10 cellular contexts compared by ENCODE assay signal in the genomic region with DNA sequence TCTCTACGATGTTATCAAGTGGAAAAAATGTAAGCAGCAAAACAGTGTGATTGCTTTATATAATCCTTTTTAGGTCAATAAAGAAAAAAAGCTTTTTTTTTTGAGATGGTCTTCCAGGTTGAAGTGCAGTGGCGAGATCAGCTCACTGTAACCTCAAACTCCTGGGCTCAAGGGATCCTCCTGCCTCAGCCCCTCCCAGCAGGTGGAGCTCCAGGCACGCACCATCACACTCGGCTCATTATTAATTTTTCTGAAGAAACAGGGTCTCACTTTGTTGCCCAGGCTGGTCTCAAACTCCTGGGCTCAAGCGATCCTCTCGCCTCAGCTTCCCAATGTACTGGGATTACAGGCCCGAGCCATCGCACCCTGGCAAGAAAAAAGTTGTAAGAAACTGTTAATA. TPM values are rescaled to one million over a fixed set of nuclear protein-coding genes. Genes with fewer than 3 reads are reported as not detected.
A peak's percentile ranks its signal among the peaks of the same experiment; 100 is the strongest.
DNase-seq lines count a peak whose midpoint lies in the region; ATAC-seq, FAIRE-seq and TF ChIP-seq lines count a peak whose summit lies in the region.
"Had no signal": no experiment of that assay in that cellular context is flagged by ENCODE, and none has a peak within 500 bp of the region (broad histone marks: within the 10 kb centered on the region; RNA-seq: fewer than 3 reads in every experiment).

No MANE protein-coding gene starts in this region.

- ATAC-seq in CD8-positive, alpha-beta T cell, result peak; percentile 51
- peak; percentile 83 for ATAC-seq in HCT116
- ATAC-seq in HepG2, result peak; percentile 65

- no peak for TF ChIP-seq POLR2A in HCT116 (IDR thresholded peaks at IDR 0.05; ENCODE audit: borderline replicate concordance, extremely low read depth, insufficient read depth, insufficient read length)
- no peak for TF ChIP-seq POLR2A in HepG2 (IDR thresholded peaks at IDR 0.05; ENCODE audit: insufficient read depth in 1 of 2, low read depth in 2 of 2, low read length in 2 of 2)

- H3K4me3 ChIP-seq in CD8-positive, alpha-beta T cell (ENCODE audit: low read depth, low read length), result no peak overlapping the region
- H3K4me3 ChIP-seq in HCT116 (replicated peaks in 1 of 2; ENCODE audit: low read depth in 1 of 2, low read length in 2 of 2), result no peak overlapping the region
- no peak overlapping the region for H3K4me3 ChIP-seq in HepG2 (replicated peaks in 1 of 3; ENCODE audit: insufficient read depth in 1 of 3, low read depth in 2 of 3, low read length in 3 of 3)
- H3K4me3 ChIP-seq: pancreas had no signal

- 90% methylated on average over 8 of the region's 8 CpGs for WGBS in HepG2 (ENCODE audit: low lambda C conversion rate)

- H3K9me3 Mint-ChIP-seq in CD8-positive, alpha-beta T cell, result no peaks in the 10 kb centered on the region

- H3K4me1 ChIP-seq in CD8-positive, alpha-beta T cell (ENCODE audit: insufficient read depth, low read length), result no peaks in the 10 kb centered on the region
- H3K4me1 ChIP-seq in HCT116 (ENCODE audit: control insufficient read depth in 1 of 2, insufficient read depth in 2 of 2, low read length in 2 of 2), result no peaks in the 10 kb centered on the region
- H3K4me1 ChIP-seq in HepG2 (ENCODE audit: insufficient read depth, low read length), result peaks cover 23% of the 10 kb centered on the region
- H3K4me1 ChIP-seq: pancreas had no signal

- H3K4me3 Mint-ChIP-seq in CD8-positive, alpha-beta T cell, result no peak overlapping the region

- CTCF ChIA-PET in CD8-positive, alpha-beta T cell (lab: Charles Lee), result interaction anchor here (0.7 to 2.6 kb wide), 7 partner anchors 21 to 1069 kb away, joined by 3 to 21 read pairs (median 3); a partner anchor contains a TSS
- CTCF ChIA-PET in HCT116 (lab: Charles Lee), result interaction anchor here (0.7 to 1.4 kb wide), 5 partner anchors 17 to 233 kb away, joined by 3 to 10 read pairs (median 4); no protein-coding TSS in a partner anchor
- CTCF ChIA-PET in HepG2 (lab: Yijun Ruan, JAX; ENCODE audit: low intra/inter-chr PET ratio, low total read pairs), result interaction anchor here (1.1 to 2.7 kb wide), 2 partner anchors 33 to 35 kb away, joined by 3 to 24 read pairs; no protein-coding TSS in a partner anchor

- peak; percentile 49; the same call in 1 of the 2 replicates for TF ChIP-seq RAD21 in HCT116 (IDR thresholded peaks at IDR 0.05; ENCODE audit: low read depth)
- no peak; the same call in 1 of the 2 replicates for TF ChIP-seq RAD21 in HepG2 (CRISPR knock-in tag; IDR thresholded peaks at IDR 0.05)

- BruUV-seq in HCT116 (replicated peaks; lab: Mats Ljungman, UMichigan) (no TSS peak), HepG2 (replicated peaks; lab: Mats Ljungman, UMichigan) (no TSS peak)

- H3K27me3 Mint-ChIP-seq in CD8-positive, alpha-beta T cell (ENCODE audit: low read depth), result no peaks in the 10 kb centered on the region

- H3K4me2 ChIP-seq in HCT116 (ENCODE audit: low read length), result no peak overlapping the region
- no peak overlapping the region for H3K4me2 ChIP-seq in HepG2 (ENCODE audit: low read depth, low read length)

- H4K20me1 ChIP-seq in HCT116 (ENCODE audit: insufficient read depth) (peaks cover 7% of the 10 kb centered on the region; the same call in 1 of the 2 replicates), HepG2 (ENCODE audit: insufficient read depth, low read length) (peaks cover 12% of the 10 kb centered on the region; the same call in 1 of the 2 replicates)

- H3K9me2 ChIP-seq in HCT116 (ENCODE audit: insufficient read depth), result no peaks in the 10 kb centered on the region

- TF ChIP-seq EP300 in HepG2 (IDR thresholded peaks at IDR 0.05; ENCODE audit: low read depth in 2 of 2, low read length in 2 of 2) (no peak), HepG2 (CRISPR knock-in tag; IDR thresholded peaks at IDR 0.05; ENCODE audit: borderline replicate concordance) (no peak)

- intact Hi-C loops in CD8-positive, alpha-beta T cell (cut with DNase I, micrococcal nuclease), result loop anchor here (1.0 kb wide), 2 partner anchors 17 to 33 kb away; a partner anchor contains a TSS
- intact Hi-C loops in HCT116 (cut with micrococcal nuclease), result loop anchor here (2.0 kb wide), 1 partner anchor 33 kb away; no protein-coding TSS in a partner anchor
- intact Hi-C loops in HepG2 (cut with micrococcal nuclease; ENCODE audit: unreplicated experiment), result loop anchor here (1.0 to 2.0 kb wide), 2 partner anchors 15 to 33 kb away; no protein-coding TSS in a partner anchor

- DNase-seq in CD8-positive, alpha-beta T cell, result peak in 4 of 7 experiments; percentile 3 to 34 (median 28)
- DNase-seq in HCT116 (ENCODE audit: low read depth, low spot score) (no peak), activated T-cell treated with anti-CD3 and anti-CD28 coated beads for 4 hours (peak; percentile 21), HepG2 (ENCODE audit: low spot score) (no peak), 8988T (no peak), cortex of kidney (lab: John Stamatoyannopoulos, UW) (no peak), C1 segment of cervical spinal cord (lab: John Stamatoyannopoulos, UW) (no peak), COLO668 (lab: John Stamatoyannopoulos, UW; ENCODE audit: unreplicated experiment) (no peak)
- DNase-seq: NCI-H510A treated with DMSO at 0.1 percent for 48 hours, pancreas had no signal

- POLR2A ChIA-PET in CD8-positive, alpha-beta T cell (lab: Charles Lee), result interaction anchor here (0.6 to 1.3 kb wide), 2 partner anchors 319 to 456 kb away, joined by 3 read pairs; no protein-coding TSS in a partner anchor
- POLR2A ChIA-PET in HCT116 (lab: Charles Lee) (no interaction called here), HepG2 (lab: Yijun Ruan, JAX) (interaction anchor here (0.9 kb wide), 1 partner anchor 28 kb away, joined by 4 read pairs; no protein-coding TSS in a partner anchor)

- in situ Hi-C loops in HepG2 (cut with HindIII; ENCODE audit: extremely low pct_ligation_motif_present, low pct_unique_long_range_greater_than_20kb), result no loop called here

- no peaks in the 10 kb centered on the region for H3K27me3 ChIP-seq in CD8-positive, alpha-beta T cell (ENCODE audit: insufficient read depth, low read length)
- H3K27me3 ChIP-seq in HCT116 (ENCODE audit: insufficient read depth, low read length) (no peaks in the 10 kb centered on the region), HepG2 (ENCODE audit: control insufficient read depth in 1 of 2, insufficient read depth in 2 of 2, low read length in 2 of 2) (no peaks in the 10 kb centered on the region; a peak in 1 of 5 replicates)
- H3K27me3 ChIP-seq: pancreas had no signal

- H3K36me3 ChIP-seq in CD8-positive, alpha-beta T cell (ENCODE audit: insufficient read depth, low read length), result peaks cover 30% of the 10 kb centered on the region
- peaks cover 27 to 45% of the 10 kb centered on the region in 2 experiments for H3K36me3 ChIP-seq in HCT116 (ENCODE audit: control insufficient read depth in 1 of 2, insufficient read depth in 2 of 2, low read length in 2 of 2)
- peaks cover 10 to 44% of the 10 kb centered on the region in 2 experiments for H3K36me3 ChIP-seq in HepG2 (replicated peaks in 1 of 2; ENCODE audit: control insufficient read depth in 1 of 2, insufficient read depth in 2 of 2, low read length in 2 of 2)

- no peak for FAIRE-seq in HepG2 (lab: Jason Lieb, UNC)
- FAIRE-seq: pancreas had no signal

- peaks cover 51% of the 10 kb centered on the region for H3K36me3 Mint-ChIP-seq in CD8-positive, alpha-beta T cell

- RAD21 ChIA-PET in HCT116 (lab: Charles Lee; ENCODE audit: low non-redundant PET in 1 of 2, low total read pairs in 2 of 2, uncharacterized antibody in 2 of 2, unreplicated experiment in 2 of 2), result interaction anchor here in 1 of 2 experiments (0.6 to 0.9 kb wide), 3 partner anchors 15 to 232 kb away, joined by 3 read pairs; no protein-coding TSS in a partner anchor

- H2AFZ ChIP-seq in HCT116 (ENCODE audit: low read depth, low read length, poor library complexity, severe bottlenecking), result no peak overlapping the region
- no peak overlapping the region for H2AFZ ChIP-seq in HepG2 (ENCODE audit: low read length)

- no peak overlapping the region for H3K27ac ChIP-seq in CD8-positive, alpha-beta T cell (ENCODE audit: low read depth, low read length)
- H3K27ac ChIP-seq in HCT116 (ENCODE audit: low read depth, low read length) (no peak overlapping the region), HepG2 (ENCODE audit: extremely low read length, insufficient read depth, low read length) (no peak overlapping the region)
- H3K27ac ChIP-seq: pancreas had no signal

- peak; percentile 40 for TF ChIP-seq CTCF in CD8-positive, alpha-beta T cell (IDR thresholded peaks at IDR 0.05)
- TF ChIP-seq CTCF in HCT116 (IDR thresholded peaks at IDR 0.05 in 2 of 3, conservative IDR thresholded peaks at IDR 0.05 in 1 of 3; ENCODE audit: borderline replicate concordance in 1 of 3, insufficient read depth in 1 of 3, low read depth in 2 of 3, low read length in 2 of 3) (peak in 2 of 3 experiments; percentile 35 to 42; a peak in 4 of 6 replicates), HepG2 (CRISPR knock-in tag; IDR thresholded peaks at IDR 0.05) (peak; percentile 69)

- no peaks in the 10 kb centered on the region for H3K9me3 ChIP-seq in CD8-positive, alpha-beta T cell (ENCODE audit: low read length)
- no peaks in the 10 kb centered on the region for H3K9me3 ChIP-seq in HCT116 (ENCODE audit: control insufficient read depth in 1 of 2, insufficient read depth in 1 of 2, low read depth in 1 of 2, low read length in 2 of 2)
- no peaks in the 10 kb centered on the region for H3K9me3 ChIP-seq in HepG2 (ENCODE audit: low read length)
- H3K9me3 ChIP-seq: pancreas had no signal

- H3K4me1 Mint-ChIP-seq in CD8-positive, alpha-beta T cell (ENCODE audit: low read depth), result peaks cover 17% of the 10 kb centered on the region

- H3K27ac Mint-ChIP-seq in CD8-positive, alpha-beta T cell, result peak overlapping the region; percentile 32

- no peak overlapping the region for H3K9ac ChIP-seq in HCT116 (ENCODE audit: low read length)
- H3K9ac ChIP-seq in HepG2 (ENCODE audit: insufficient read depth, low read depth, low read length), result no peak overlapping the region

- peaks cover 55% of the 10 kb centered on the region for H3K79me2 ChIP-seq in HCT116 (ENCODE audit: insufficient read depth, low read length)
- peaks cover 27% of the 10 kb centered on the region for H3K79me2 ChIP-seq in HepG2 (ENCODE audit: insufficient read depth, low read length)

RNA-seq across cellular contexts. Expression of a gene that starts 17.3 kb away (rescaled TPM):
- total RNA-seq in CD8-positive, alpha-beta T cell, result 10 to 100 TPM; 51.3 to 55.6 TPM
- 25.1 TPM for total RNA-seq in HCT116 (2021; ENCODE audit: unreplicated experiment)
- polyA plus RNA-seq in HCT116 (2012), result 8.0 and 8.8 TPM in 2 replicates
- 22.9 and 28.8 TPM in 2 replicates for total RNA-seq in HepG2 (2016; rRNA removed; fragmentation: Illumina TruSeq; extraction: Trizol)
- total RNA-seq in HepG2 (2016; cell fraction: cytosol; rRNA removed; fragmentation: Illumina TruSeq; extraction: Trizol; ENCODE audit: low read depth), result 4.0 and 5.2 TPM in 2 replicates
- total RNA-seq in HepG2 (2016; cell fraction: insoluble cytoplasmic fraction; rRNA removed; fragmentation: Illumina TruSeq; extraction: Trizol), result 22.6 and 28.8 TPM in 2 replicates
- 13.4 and 14.6 TPM in 2 replicates for total RNA-seq in HepG2 (2016; cell fraction: membrane; rRNA removed; fragmentation: Illumina TruSeq; extraction: Trizol)
- 13.2 and 15.2 TPM in 2 replicates for total RNA-seq in HepG2 (2016; cell fraction: nucleus; rRNA removed; fragmentation: Illumina TruSeq; extraction: Trizol)
- polyA plus RNA-seq in HepG2 (2011; rRNA removed), result 3.4 and 3.7 TPM in 2 replicates
- polyA plus RNA-seq in HepG2 (2011; cell fraction: cytosol; rRNA removed), result 2.5 and 3.1 TPM in 2 replicates
- 3.2 and 4.2 TPM in 2 replicates for polyA plus RNA-seq in HepG2 (2011; cell fraction: nucleus; rRNA removed)
- polyA plus RNA-seq in HepG2 (2012), result 7.6 TPM in 2 replicates
- 1.6 and 2.0 TPM in 2 replicates for polyA plus RNA-seq in HepG2 (2016; cell fraction: cytosol; fragmentation: Illumina TruSeq; extraction: Trizol; ENCODE audit: low read depth)
- 14.1 and 14.6 TPM in 2 replicates for polyA plus RNA-seq in HepG2 (2016; cell fraction: insoluble cytoplasmic fraction; fragmentation: Illumina TruSeq; extraction: Trizol; ENCODE audit: low read depth)
- 3.8 and 3.9 TPM in 2 replicates for polyA plus RNA-seq in HepG2 (2016; cell fraction: membrane; fragmentation: Illumina TruSeq; extraction: Trizol; ENCODE audit: low read depth)
- 15.7 and 16.0 TPM in 2 replicates for polyA plus RNA-seq in HepG2 (2016; cell fraction: nucleus; fragmentation: Illumina TruSeq; extraction: Trizol; ENCODE audit: insufficient read depth, low read depth)
- 15.5 and 55.3 TPM in 2 replicates for polyA minus RNA-seq in HepG2 (2011; rRNA and poly(A)+ RNA removed; ENCODE audit: low replicate concordance)
- 12.5 and 16.7 TPM in 2 replicates for polyA minus RNA-seq in HepG2 (2011; cell fraction: cytosol; rRNA and poly(A)+ RNA removed)
- 9.0 and 12.3 TPM in 2 replicates for polyA minus RNA-seq in HepG2 (2011; cell fraction: nucleus; rRNA and poly(A)+ RNA removed)

RNA-seq across cellular contexts. Expression of a gene that starts 28.9 kb away (rescaled TPM):
- not detected for total RNA-seq in CD8-positive, alpha-beta T cell
- total RNA-seq in HCT116 (2021; ENCODE audit: unreplicated experiment) (not detected), HepG2 (2016; rRNA removed; fragmentation: Illumina TruSeq; extraction: Trizol) (not detected in 2 replicates)
- polyA plus RNA-seq in HCT116 (2012), result not detected in 2 replicates
- not detected in 2 replicates for total RNA-seq in HepG2 (2016; cell fraction: cytosol; rRNA removed; fragmentation: Illumina TruSeq; extraction: Trizol; ENCODE audit: low read depth)
- total RNA-seq in HepG2 (2016; cell fraction: insoluble cytoplasmic fraction; rRNA removed; fragmentation: Illumina TruSeq; extraction: Trizol), result not detected in 2 replicates
- total RNA-seq in HepG2 (2016; cell fraction: membrane; rRNA removed; fragmentation: Illumina TruSeq; extraction: Trizol), result not detected in 2 replicates
- not detected in 2 replicates for total RNA-seq in HepG2 (2016; cell fraction: nucleus; rRNA removed; fragmentation: Illumina TruSeq; extraction: Trizol)
- not detected in 2 replicates for polyA plus RNA-seq in HepG2 (2011; rRNA removed)
- polyA plus RNA-seq in HepG2 (2011; cell fraction: cytosol; rRNA removed), result not detected in 2 replicates
- polyA plus RNA-seq in HepG2 (2011; cell fraction: nucleus; rRNA removed), result not detected in 2 replicates
- polyA plus RNA-seq in HepG2 (2012), result not detected in 2 replicates
- polyA plus RNA-seq in HepG2 (2016; cell fraction: cytosol; fragmentation: Illumina TruSeq; extraction: Trizol; ENCODE audit: low read depth), result not detected in 2 replicates
- polyA plus RNA-seq in HepG2 (2016; cell fraction: insoluble cytoplasmic fraction; fragmentation: Illumina TruSeq; extraction: Trizol; ENCODE audit: low read depth), result not detected in 2 replicates
- not detected in 2 replicates for polyA plus RNA-seq in HepG2 (2016; cell fraction: membrane; fragmentation: Illumina TruSeq; extraction: Trizol; ENCODE audit: low read depth)
- not detected in 2 replicates for polyA plus RNA-seq in HepG2 (2016; cell fraction: nucleus; fragmentation: Illumina TruSeq; extraction: Trizol; ENCODE audit: insufficient read depth, low read depth)
- polyA minus RNA-seq in HepG2 (2011; rRNA and poly(A)+ RNA removed; ENCODE audit: low replicate concordance), result not detected in 2 replicates
- not detected in 2 replicates for polyA minus RNA-seq in HepG2 (2011; cell fraction: cytosol; rRNA and poly(A)+ RNA removed)
- not detected in 2 replicates for polyA minus RNA-seq in HepG2 (2011; cell fraction: nucleus; rRNA and poly(A)+ RNA removed)
- total RNA-seq: pancreas had no signal

RNA-seq across cellular contexts. Expression of a gene that starts 54.0 kb away (rescaled TPM):
- 10 to 100 TPM; 72.5 to 80.1 TPM for total RNA-seq in CD8-positive, alpha-beta T cell
- 67.0 TPM for total RNA-seq in HCT116 (2021; ENCODE audit: unreplicated experiment)
- 8.9 and 14.7 TPM in 2 replicates for polyA plus RNA-seq in HCT116 (2012)
- total RNA-seq in HepG2 (2016; rRNA removed; fragmentation: Illumina TruSeq; extraction: Trizol), result 12.5 and 21.5 TPM in 2 replicates
- 7.9 and 8.5 TPM in 2 replicates for total RNA-seq in HepG2 (2016; cell fraction: cytosol; rRNA removed; fragmentation: Illumina TruSeq; extraction: Trizol; ENCODE audit: low read depth)
- 12.0 and 17.6 TPM in 2 replicates for total RNA-seq in HepG2 (2016; cell fraction: insoluble cytoplasmic fraction; rRNA removed; fragmentation: Illumina TruSeq; extraction: Trizol)
- 4.6 and 6.2 TPM in 2 replicates for total RNA-seq in HepG2 (2016; cell fraction: membrane; rRNA removed; fragmentation: Illumina TruSeq; extraction: Trizol)
- total RNA-seq in HepG2 (2016; cell fraction: nucleus; rRNA removed; fragmentation: Illumina TruSeq; extraction: Trizol), result 11.4 and 12.5 TPM in 2 replicates
- polyA plus RNA-seq in HepG2 (2011; rRNA removed), result 11.6 and 15.9 TPM in 2 replicates
- 8.8 and 13.7 TPM in 2 replicates for polyA plus RNA-seq in HepG2 (2011; cell fraction: cytosol; rRNA removed)
- polyA plus RNA-seq in HepG2 (2011; cell fraction: nucleus; rRNA removed), result 9.3 and 13.8 TPM in 2 replicates
- polyA plus RNA-seq in HepG2 (2012), result 16.8 and 19.2 TPM in 2 replicates
- polyA plus RNA-seq in HepG2 (2016; cell fraction: cytosol; fragmentation: Illumina TruSeq; extraction: Trizol; ENCODE audit: low read depth), result 0.50 and 0.54 TPM in 2 replicates
- 11.0 and 11.2 TPM in 2 replicates for polyA plus RNA-seq in HepG2 (2016; cell fraction: insoluble cytoplasmic fraction; fragmentation: Illumina TruSeq; extraction: Trizol; ENCODE audit: low read depth)
- 1.5 and 1.6 TPM in 2 replicates for polyA plus RNA-seq in HepG2 (2016; cell fraction: membrane; fragmentation: Illumina TruSeq; extraction: Trizol; ENCODE audit: low read depth)
- polyA plus RNA-seq in HepG2 (2016; cell fraction: nucleus; fragmentation: Illumina TruSeq; extraction: Trizol; ENCODE audit: insufficient read depth, low read depth), result 12.3 and 12.4 TPM in 2 replicates
- polyA minus RNA-seq in HepG2 (2011; rRNA and poly(A)+ RNA removed; ENCODE audit: low replicate concordance), result 16.5 and 28.7 TPM in 2 replicates
- 15.9 and 19.5 TPM in 2 replicates for polyA minus RNA-seq in HepG2 (2011; cell fraction: cytosol; rRNA and poly(A)+ RNA removed)
- 26.9 and 28.8 TPM in 2 replicates for polyA minus RNA-seq in HepG2 (2011; cell fraction: nucleus; rRNA and poly(A)+ RNA removed)

Comparison
In these comparisons a context has a peak if more than half of its experiments do, and no peak if none do; other contexts are left out.
1. DNase-seq: peak in CD8-positive, alpha-beta T cell (4 of 7) and activated T-cell treated with anti-CD3 and anti-CD28 coated beads for 4 hours (single experiment); none in HCT116 (single experiment), HepG2 (single experiment), 8988T (single experiment), cortex of kidney (single experiment), C1 segment of cervical spinal cord (0 of 14) and COLO668 (single experiment).
2. Peak in every context shown above with its lines, with median percentiles within 50 percentile points of each other: ATAC-seq and CTCF ChIP-seq.